13 cellular contexts compared by ENCODE assay signal in the genomic region with DNA sequence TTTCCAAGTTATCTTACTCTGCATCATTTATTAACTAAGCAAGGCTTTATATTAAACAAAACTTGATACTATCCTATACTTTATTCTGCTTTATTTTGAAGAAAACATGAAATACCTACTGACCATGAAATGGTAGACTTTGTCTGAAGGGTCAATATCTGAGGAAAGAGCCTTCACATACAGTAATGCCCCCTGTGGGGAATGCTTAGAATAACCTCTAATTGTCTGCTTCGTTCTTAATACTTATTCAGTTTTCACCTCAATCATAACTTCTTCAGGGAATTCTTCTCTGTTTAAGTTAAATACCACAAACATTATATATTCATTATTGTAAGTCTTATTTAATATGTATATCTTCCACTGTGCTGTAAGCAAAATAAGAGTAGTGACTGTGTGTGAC.
DNase-seq lines count a peak whose midpoint lies in the region; ATAC-seq, FAIRE-seq and TF ChIP-seq lines count a peak whose summit lies in the region.
"Had no signal": no experiment of that assay in that cellular context is flagged by ENCODE, and none has a peak within 500 bp of the region (broad histone marks: within the 10 kb centered on the region; RNA-seq: fewer than 3 reads in every experiment).

No MANE protein-coding gene starts in this region.

- WGBS in HepG2 (ENCODE audit: low lambda C conversion rate) = 0% methylated on average over 1 of the region's 1 CpG
- WGBS in right lobe of liver (ENCODE audit: insufficient coverage, low coverage, low lambda C conversion rate, missing lambda C conversion rate) = 47% methylated on average over 1 of the region's 1 CpG

- TF ChIP-seq RAD21 in HepG2 (CRISPR knock-in tag; IDR thresholded peaks at IDR 0.05) = no peak
- TF ChIP-seq RAD21 in HCT116 (IDR thresholded peaks at IDR 0.05; ENCODE audit: low read depth) = no peak

- H3K4me2 ChIP-seq in HepG2 (ENCODE audit: low read depth, low read length) (no peak overlapping the region), HCT116 (ENCODE audit: low read length) (no peak overlapping the region)
- H3K4me2 ChIP-seq: A549, KMS-11 had no signal

- H3K27ac ChIP-seq in HepG2 (ENCODE audit: extremely low read length, insufficient read depth, low read length) = no peak overlapping the region
- no peak overlapping the region for H3K27ac ChIP-seq in right lobe of liver
- H3K27ac ChIP-seq in HCT116 (ENCODE audit: low read depth, low read length) = no peak overlapping the region
- H3K27ac ChIP-seq: A549, KMS-11 had no signal

- intact Hi-C loops in HepG2 (cut with micrococcal nuclease; ENCODE audit: unreplicated experiment) = no loop called here
- intact Hi-C loops in right lobe of liver (cut with DNase I) = no loop called here
- intact Hi-C loops in HCT116 (cut with micrococcal nuclease) = no loop called here

- no TSS peak for BruUV-seq in HepG2 (replicated peaks; lab: Mats Ljungman, UMichigan)
- no TSS peak for BruUV-seq in HCT116 (replicated peaks; lab: Mats Ljungman, UMichigan)

- H3K9me3 ChIP-seq in HepG2 (ENCODE audit: low read length) = no peaks in the 10 kb centered on the region
- no peaks in the 10 kb centered on the region for H3K9me3 ChIP-seq in right lobe of liver
- 0 out of 4 replicates have a peak, but pooled peaks cover 1 to 3% of the 10 kb centered on the region in 2 experiments for H3K9me3 ChIP-seq in HCT116 (ENCODE audit: control insufficient read depth in 1 of 2, insufficient read depth in 1 of 2, low read depth in 1 of 2, low read length in 2 of 2)
- H3K9me3 ChIP-seq: A549 had no signal

- H2AFZ ChIP-seq in HepG2 (ENCODE audit: low read length) (no peak overlapping the region), HCT116 (ENCODE audit: low read depth, low read length, poor library complexity, severe bottlenecking) (peak overlapping the region; percentile 58)

- no peaks in the 10 kb centered on the region for H4K20me1 ChIP-seq in HepG2 (ENCODE audit: insufficient read depth, low read length)
- H4K20me1 ChIP-seq in HCT116 (ENCODE audit: insufficient read depth) = no peaks in the 10 kb centered on the region

- no peaks in the 10 kb centered on the region for H3K9me2 ChIP-seq in HCT116 (ENCODE audit: insufficient read depth)

- H3K9ac ChIP-seq in HepG2 (ENCODE audit: insufficient read depth, low read depth, low read length) (no peak overlapping the region), HCT116 (ENCODE audit: low read length) (no peak overlapping the region)
- H3K9ac ChIP-seq: KMS-11 had no signal

- H3K4me1 Mint-ChIP-seq in chondrocyte (ENCODE audit: low read depth) = no peaks in the 10 kb centered on the region
- H3K4me1 Mint-ChIP-seq in type B pancreatic cell (ENCODE audit: unreplicated experiment) = no peaks in the 10 kb centered on the region
- H3K4me1 Mint-ChIP-seq: CD8-positive, alpha-beta memory T cell had no signal

- no peaks in the 10 kb centered on the region for H3K4me1 ChIP-seq in HepG2 (ENCODE audit: insufficient read depth, low read length)
- no peaks in the 10 kb centered on the region for H3K4me1 ChIP-seq in right lobe of liver
- no peaks in the 10 kb centered on the region for H3K4me1 ChIP-seq in HCT116 (ENCODE audit: control insufficient read depth in 1 of 2, insufficient read depth in 2 of 2, low read length in 2 of 2)
- H3K4me1 ChIP-seq: A549 had no signal

- RAD21 ChIA-PET in HCT116 (lab: Charles Lee; ENCODE audit: low non-redundant PET in 1 of 2, low total read pairs in 2 of 2, uncharacterized antibody in 2 of 2, unreplicated experiment in 2 of 2) = no interaction called here

- H3K27me3 Mint-ChIP-seq in chondrocyte (ENCODE audit: low read depth) = no peaks in the 10 kb centered on the region
- H3K27me3 Mint-ChIP-seq in type B pancreatic cell = no peaks in the 10 kb centered on the region
- H3K27me3 Mint-ChIP-seq: CD8-positive, alpha-beta memory T cell had no signal

- FAIRE-seq in HepG2 (lab: Jason Lieb, UNC) = no peak
- FAIRE-seq: A549, H54 had no signal

- TF ChIP-seq CTCF in HepG2 (CRISPR knock-in tag; IDR thresholded peaks at IDR 0.05) (no peak), right lobe of liver (IDR thresholded peaks at IDR 0.05) (no peak), HCT116 (IDR thresholded peaks at IDR 0.05 in 2 of 3, conservative IDR thresholded peaks at IDR 0.05 in 1 of 3; ENCODE audit: borderline replicate concordance in 1 of 3, insufficient read depth in 1 of 3, low read depth in 2 of 3, low read length in 2 of 3) (no peak), chondrocyte (IDR thresholded peaks at IDR 0.05) (peak; percentile 18), type B pancreatic cell (conservative IDR thresholded peaks at IDR 0.05) (peak; percentile 31)

- no peak overlapping the region for H3K27ac Mint-ChIP-seq in chondrocyte (ENCODE audit: unreplicated experiment)
- H3K27ac Mint-ChIP-seq in type B pancreatic cell = no peak overlapping the region
- H3K27ac Mint-ChIP-seq: CD8-positive, alpha-beta memory T cell had no signal

- CTCF ChIA-PET in HepG2 (lab: Yijun Ruan, JAX; ENCODE audit: low intra/inter-chr PET ratio, low total read pairs) (no interaction called here), HCT116 (lab: Charles Lee) (no interaction called here)

- H3K4me3 Mint-ChIP-seq in chondrocyte (ENCODE audit: unreplicated experiment) = no peak overlapping the region
- no peak overlapping the region for H3K4me3 Mint-ChIP-seq in type B pancreatic cell
- H3K4me3 Mint-ChIP-seq: CD8-positive, alpha-beta memory T cell had no signal

- H3K27me3 ChIP-seq in HepG2 (ENCODE audit: control insufficient read depth in 1 of 2, insufficient read depth in 2 of 2, low read length in 2 of 2) = no peaks in the 10 kb centered on the region
- no peaks in the 10 kb centered on the region for H3K27me3 ChIP-seq in right lobe of liver
- H3K27me3 ChIP-seq in HCT116 (ENCODE audit: insufficient read depth, low read length) = no peaks in the 10 kb centered on the region

- peak; percentile 52; the same call in 2 of the 3 replicates for ATAC-seq in HepG2
- ATAC-seq in right lobe of liver = no peak
- no peak for ATAC-seq in HCT116
- no peak for ATAC-seq in GM18868 (IDR thresholded peaks at IDR 0.05; ENCODE audit: unreplicated experiment)
- ATAC-seq: A549 had no signal

- no peaks in the 10 kb centered on the region for H3K36me3 Mint-ChIP-seq in chondrocyte (ENCODE audit: low read depth)
- H3K36me3 Mint-ChIP-seq in type B pancreatic cell = no peaks in the 10 kb centered on the region
- H3K36me3 Mint-ChIP-seq: CD8-positive, alpha-beta memory T cell had no signal

- no peak for TF ChIP-seq EP300 in HepG2 (IDR thresholded peaks at IDR 0.05; ENCODE audit: low read depth in 2 of 2, low read length in 2 of 2)
- TF ChIP-seq EP300 in HepG2 (CRISPR knock-in tag; IDR thresholded peaks at IDR 0.05; ENCODE audit: borderline replicate concordance) = no peak

- H3K79me2 ChIP-seq in HepG2 (ENCODE audit: insufficient read depth, low read length) (no peaks in the 10 kb centered on the region), HCT116 (ENCODE audit: insufficient read depth, low read length) (no peaks in the 10 kb centered on the region)

- H3K4me3 ChIP-seq in HepG2 (replicated peaks in 1 of 3; ENCODE audit: insufficient read depth in 1 of 3, low read depth in 2 of 3, low read length in 3 of 3) (no peak overlapping the region), right lobe of liver (no peak overlapping the region), HCT116 (replicated peaks in 1 of 2; ENCODE audit: low read depth in 1 of 2, low read length in 2 of 2) (no peak overlapping the region)
- H3K4me3 ChIP-seq: A549 had no signal

- in situ Hi-C loops in HepG2 (cut with HindIII; ENCODE audit: extremely low pct_ligation_motif_present, low pct_unique_long_range_greater_than_20kb) = no loop called here

- POLR2A ChIA-PET in HepG2 (lab: Yijun Ruan, JAX) (no interaction called here), HCT116 (lab: Charles Lee) (no interaction called here)

- no peaks in the 10 kb centered on the region for H3K36me3 ChIP-seq in HepG2 (replicated peaks in 1 of 2; ENCODE audit: control insufficient read depth in 1 of 2, insufficient read depth in 2 of 2, low read length in 2 of 2)
- H3K36me3 ChIP-seq in right lobe of liver = no peaks in the 10 kb centered on the region
- H3K36me3 ChIP-seq in HCT116 (ENCODE audit: control insufficient read depth in 1 of 2, insufficient read depth in 2 of 2, low read length in 2 of 2) = no peaks in the 10 kb centered on the region

- H3K9me3 Mint-ChIP-seq in chondrocyte (ENCODE audit: low read depth) (no peaks in the 10 kb centered on the region), type B pancreatic cell (no peaks in the 10 kb centered on the region)

- DNase-seq in HepG2 (ENCODE audit: low spot score) (no peak), right lobe of liver (no peak), HCT116 (ENCODE audit: low read depth, low spot score) (no peak), chondrocyte (ENCODE audit: low spot score) (no peak), type B pancreatic cell (ENCODE audit: extremely low spot score, unreplicated experiment) (no peak), NCI-H1048 (lab: John Stamatoyannopoulos, UW) (no peak)
- DNase-seq in effector CD4-positive, alpha-beta T cell = no peak
- DNase-seq: CD8-positive, alpha-beta memory T cell; GF-D8 had no signal

- TF ChIP-seq POLR2A in HepG2 (IDR thresholded peaks at IDR 0.05; ENCODE audit: insufficient read depth in 1 of 2, low read depth in 2 of 2, low read length in 2 of 2) (no peak), right lobe of liver (IDR thresholded peaks at IDR 0.05) (no peak), HCT116 (IDR thresholded peaks at IDR 0.05; ENCODE audit: borderline replicate concordance, extremely low read depth, insufficient read depth, insufficient read length) (no peak)

TF ChIP-seq in HepG2, 621 proteins besides CTCF, POLR2A, EP300 and RAD21 (continues in another document):
- TF ChIP-seq ZNF235 (CRISPR knock-in tag; IDR thresholded peaks at IDR 0.05; ENCODE audit: borderline replicate concordance) (no peak), EED (CRISPR knock-in tag; IDR thresholded peaks at IDR 0.05) (no peak), HOXA9 (CRISPR knock-in tag; IDR thresholded peaks at IDR 0.05; ENCODE audit: borderline replicate concordance) (no peak)

TF ChIP-seq in HCT116, 20 proteins besides CTCF, POLR2A, EP300 and RAD21:
- TF ChIP-seq ZNF274 (IDR thresholded peaks at IDR 0.05; ENCODE audit: low read depth, low read length) (no peak), ZBTB33 (IDR thresholded peaks at IDR 0.05; ENCODE audit: extremely low read depth, insufficient replicate concordance, low read length) (no peak)
TF ChIP-seq in HCT116: peak in this region for 0.

Comparison
In these comparisons a context has a peak if more than half of its experiments do, and no peak if none do; other contexts are left out.
1. CTCF ChIP-seq: peak in chondrocyte (single experiment) and type B pancreatic cell (single experiment); none in HepG2 (single experiment), right lobe of liver (0 of 4) and HCT116 (0 of 3).